Comparison of ENCODE assay signal across 1 cellular context in the genomic region with DNA sequence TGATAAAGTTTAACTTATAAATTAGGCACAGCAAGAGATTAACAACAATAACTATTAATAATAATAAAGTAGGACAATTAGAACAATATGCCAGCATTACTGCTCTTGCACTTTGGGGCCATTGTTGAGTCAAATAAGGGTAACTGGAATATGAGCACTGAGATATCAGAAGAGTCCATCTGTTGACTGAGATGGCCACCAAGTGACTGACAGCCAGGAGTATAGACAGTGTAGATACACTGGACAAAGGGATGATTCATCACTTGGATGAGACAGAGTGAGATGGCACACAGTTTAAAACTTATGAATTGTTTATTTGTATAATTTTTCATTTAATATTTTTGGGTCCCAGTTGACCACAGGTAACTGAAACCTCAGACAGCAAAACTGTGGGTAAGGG.
TF ChIP-seq lines count a peak whose summit lies in the region.

No MANE protein-coding gene starts in this region.

TF ChIP-seq in K562, 482 proteins besides CTCF, POLR2A, EP300 and RAD21 (continued from another document and continues in another):
- TF ChIP-seq, protein P1, sequence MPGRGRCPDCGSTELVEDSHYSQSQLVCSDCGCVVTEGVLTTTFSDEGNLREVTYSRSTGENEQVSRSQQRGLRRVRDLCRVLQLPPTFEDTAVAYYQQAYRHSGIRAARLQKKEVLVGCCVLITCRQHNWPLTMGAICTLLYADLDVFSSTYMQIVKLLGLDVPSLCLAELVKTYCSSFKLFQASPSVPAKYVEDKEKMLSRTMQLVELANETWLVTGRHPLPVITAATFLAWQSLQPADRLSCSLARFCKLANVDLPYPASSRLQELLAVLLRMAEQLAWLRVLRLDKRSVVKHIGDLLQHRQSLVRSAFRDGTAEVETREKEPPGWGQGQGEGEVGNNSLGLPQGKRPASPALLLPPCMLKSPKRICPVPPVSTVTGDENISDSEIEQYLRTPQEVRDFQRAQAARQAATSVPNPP (IDR thresholded peaks at IDR 0.05; ENCODE audit: borderline replicate concordance, insufficient read depth, insufficient read length), result no peak
- TF ChIP-seq BMI1 (IDR thresholded peaks at IDR 0.05; ENCODE audit: low read length) (no peak), MYNN (IDR thresholded peaks at IDR 0.05) (no peak), MYNN (CRISPR knock-in tag; IDR thresholded peaks at IDR 0.05) (no peak), SRSF9 (IDR thresholded peaks at IDR 0.05; ENCODE audit: borderline replicate concordance, low read depth, low read length) (no peak), ZNF134 (CRISPR knock-in tag; conservative IDR thresholded peaks at IDR 0.05) (no peak), FOS (IDR thresholded peaks at IDR 0.05; ENCODE audit: extremely low read depth, insufficient read length) (peak; percentile 9), CSDE1 (IDR thresholded peaks at IDR 0.05) (no peak), NFRKB (IDR thresholded peaks at IDR 0.05; ENCODE audit: low read depth) (no peak), SMAD3 (CRISPR knock-in tag; conservative IDR thresholded peaks at IDR 0.05) (no peak), MAFG (tag; conservative IDR thresholded peaks at IDR 0.05) (peak; percentile 42; the same call in 1 of the 2 replicates), ZKSCAN8 (CRISPR knock-in tag; IDR thresholded peaks at IDR 0.05) (no peak), NCOA1 (IDR thresholded peaks at IDR 0.05; ENCODE audit: low read depth) (no peak), CCAR2 (IDR thresholded peaks at IDR 0.05; ENCODE audit: low read depth, low read length) (no peak), PRMT5 (CRISPR knock-in tag; IDR thresholded peaks at IDR 0.05) (no peak), IFI16 (CRISPR knock-in tag; IDR thresholded peaks at IDR 0.05) (no peak), NEUROD1 (IDR thresholded peaks at IDR 0.05; ENCODE audit: borderline replicate concordance, low read depth, low read length, partially characterized antibody) (no peak), HDAC1 (IDR thresholded peaks at IDR 0.05) (no peak), BRCA1 (IDR thresholded peaks at IDR 0.05) (no peak), BRCA1 (CRISPR knock-in tag; IDR thresholded peaks at IDR 0.05) (no peak), SRF (CRISPR knock-in tag; IDR thresholded peaks at IDR 0.05) (no peak), ZNF324 (CRISPR knock-in tag; IDR thresholded peaks at IDR 0.05) (no peak), TOE1 (IDR thresholded peaks at IDR 0.05; ENCODE audit: borderline replicate concordance) (no peak), TOE1 (CRISPR knock-in tag; IDR thresholded peaks at IDR 0.05; ENCODE audit: borderline replicate concordance, low read depth) (no peak), ZNF431 (CRISPR knock-in tag; IDR thresholded peaks at IDR 0.05) (no peak), ZNF444 (CRISPR knock-in tag; IDR thresholded peaks at IDR 0.05) (no peak), THRAP3 (IDR thresholded peaks at IDR 0.05; ENCODE audit: borderline replicate concordance) (no peak), FOXK2 (conservative IDR thresholded peaks at IDR 0.05 in 1 of 2, IDR thresholded peaks at IDR 0.05 in 1 of 2; ENCODE audit: low read depth in 2 of 2) (no peak), KAT8 (IDR thresholded peaks at IDR 0.05; ENCODE audit: low read depth) (no peak), XRCC3 (IDR thresholded peaks at IDR 0.05) (no peak), PYGO2 (tag; IDR thresholded peaks at IDR 0.05) (no peak), ZC3H11A (IDR thresholded peaks at IDR 0.05; ENCODE audit: low read depth, low read length) (no peak), GATAD2B (IDR thresholded peaks at IDR 0.05; ENCODE audit: borderline replicate concordance) (no peak), SOX6 (IDR thresholded peaks at IDR 0.05) (peak; percentile 90), ZNF384 (IDR thresholded peaks at IDR 0.05; ENCODE audit: low read depth, low read length) (no peak)
- TF ChIP-seq, protein P2, sequence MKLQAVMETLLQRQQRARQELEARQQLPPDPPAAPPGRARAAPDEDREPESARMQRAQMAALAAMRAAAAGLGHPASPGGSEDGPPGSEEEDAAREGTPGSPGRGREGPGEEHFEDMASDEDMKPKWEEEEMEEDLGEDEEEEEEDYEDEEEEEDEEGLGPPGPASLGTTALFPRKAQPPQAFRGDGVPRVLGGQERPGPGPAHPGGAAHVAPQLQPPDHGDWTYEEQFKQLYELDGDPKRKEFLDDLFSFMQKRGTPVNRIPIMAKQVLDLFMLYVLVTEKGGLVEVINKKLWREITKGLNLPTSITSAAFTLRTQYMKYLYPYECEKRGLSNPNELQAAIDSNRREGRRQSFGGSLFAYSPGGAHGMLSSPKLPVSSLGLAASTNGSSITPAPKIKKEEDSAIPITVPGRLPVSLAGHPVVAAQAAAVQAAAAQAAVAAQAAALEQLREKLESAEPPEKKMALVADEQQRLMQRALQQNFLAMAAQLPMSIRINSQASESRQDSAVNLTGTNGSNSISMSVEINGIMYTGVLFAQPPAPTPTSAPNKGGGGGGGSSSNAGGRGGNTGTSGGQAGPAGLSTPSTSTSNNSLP (IDR thresholded peaks at IDR 0.05; ENCODE audit: borderline replicate concordance, low read depth, low read length), result no peak
- TF ChIP-seq, protein P3, sequence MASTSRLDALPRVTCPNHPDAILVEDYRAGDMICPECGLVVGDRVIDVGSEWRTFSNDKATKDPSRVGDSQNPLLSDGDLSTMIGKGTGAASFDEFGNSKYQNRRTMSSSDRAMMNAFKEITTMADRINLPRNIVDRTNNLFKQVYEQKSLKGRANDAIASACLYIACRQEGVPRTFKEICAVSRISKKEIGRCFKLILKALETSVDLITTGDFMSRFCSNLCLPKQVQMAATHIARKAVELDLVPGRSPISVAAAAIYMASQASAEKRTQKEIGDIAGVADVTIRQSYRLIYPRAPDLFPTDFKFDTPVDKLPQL (IDR thresholded peaks at IDR 0.05; ENCODE audit: extremely low read depth, insufficient read length), result no peak
- TF ChIP-seq, protein P4, sequence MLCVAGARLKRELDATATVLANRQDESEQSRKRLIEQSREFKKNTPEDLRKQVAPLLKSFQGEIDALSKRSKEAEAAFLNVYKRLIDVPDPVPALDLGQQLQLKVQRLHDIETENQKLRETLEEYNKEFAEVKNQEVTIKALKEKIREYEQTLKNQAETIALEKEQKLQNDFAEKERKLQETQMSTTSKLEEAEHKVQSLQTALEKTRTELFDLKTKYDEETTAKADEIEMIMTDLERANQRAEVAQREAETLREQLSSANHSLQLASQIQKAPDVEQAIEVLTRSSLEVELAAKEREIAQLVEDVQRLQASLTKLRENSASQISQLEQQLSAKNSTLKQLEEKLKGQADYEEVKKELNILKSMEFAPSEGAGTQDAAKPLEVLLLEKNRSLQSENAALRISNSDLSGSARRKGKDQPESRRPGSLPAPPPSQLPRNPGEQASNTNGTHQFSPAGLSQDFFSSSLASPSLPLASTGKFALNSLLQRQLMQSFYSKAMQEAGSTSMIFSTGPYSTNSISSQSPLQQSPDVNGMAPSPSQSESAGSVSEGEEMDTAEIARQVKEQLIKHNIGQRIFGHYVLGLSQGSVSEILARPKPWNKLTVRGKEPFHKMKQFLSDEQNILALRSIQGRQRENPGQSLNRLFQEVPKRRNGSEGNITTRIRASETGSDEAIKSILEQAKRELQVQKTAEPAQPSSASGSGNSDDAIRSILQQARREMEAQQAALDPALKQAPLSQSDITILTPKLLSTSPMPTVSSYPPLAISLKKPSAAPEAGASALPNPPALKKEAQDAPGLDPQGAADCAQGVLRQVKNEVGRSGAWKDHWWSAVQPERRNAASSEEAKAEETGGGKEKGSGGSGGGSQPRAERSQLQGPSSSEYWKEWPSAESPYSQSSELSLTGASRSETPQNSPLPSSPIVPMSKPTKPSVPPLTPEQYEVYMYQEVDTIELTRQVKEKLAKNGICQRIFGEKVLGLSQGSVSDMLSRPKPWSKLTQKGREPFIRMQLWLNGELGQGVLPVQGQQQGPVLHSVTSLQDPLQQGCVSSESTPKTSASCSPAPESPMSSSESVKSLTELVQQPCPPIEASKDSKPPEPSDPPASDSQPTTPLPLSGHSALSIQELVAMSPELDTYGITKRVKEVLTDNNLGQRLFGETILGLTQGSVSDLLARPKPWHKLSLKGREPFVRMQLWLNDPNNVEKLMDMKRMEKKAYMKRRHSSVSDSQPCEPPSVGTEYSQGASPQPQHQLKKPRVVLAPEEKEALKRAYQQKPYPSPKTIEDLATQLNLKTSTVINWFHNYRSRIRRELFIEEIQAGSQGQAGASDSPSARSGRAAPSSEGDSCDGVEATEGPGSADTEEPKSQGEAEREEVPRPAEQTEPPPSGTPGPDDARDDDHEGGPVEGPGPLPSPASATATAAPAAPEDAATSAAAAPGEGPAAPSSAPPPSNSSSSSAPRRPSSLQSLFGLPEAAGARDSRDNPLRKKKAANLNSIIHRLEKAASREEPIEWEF (CRISPR knock-in tag; IDR thresholded peaks at IDR 0.05), result no peak
- TF ChIP-seq, protein P5, sequence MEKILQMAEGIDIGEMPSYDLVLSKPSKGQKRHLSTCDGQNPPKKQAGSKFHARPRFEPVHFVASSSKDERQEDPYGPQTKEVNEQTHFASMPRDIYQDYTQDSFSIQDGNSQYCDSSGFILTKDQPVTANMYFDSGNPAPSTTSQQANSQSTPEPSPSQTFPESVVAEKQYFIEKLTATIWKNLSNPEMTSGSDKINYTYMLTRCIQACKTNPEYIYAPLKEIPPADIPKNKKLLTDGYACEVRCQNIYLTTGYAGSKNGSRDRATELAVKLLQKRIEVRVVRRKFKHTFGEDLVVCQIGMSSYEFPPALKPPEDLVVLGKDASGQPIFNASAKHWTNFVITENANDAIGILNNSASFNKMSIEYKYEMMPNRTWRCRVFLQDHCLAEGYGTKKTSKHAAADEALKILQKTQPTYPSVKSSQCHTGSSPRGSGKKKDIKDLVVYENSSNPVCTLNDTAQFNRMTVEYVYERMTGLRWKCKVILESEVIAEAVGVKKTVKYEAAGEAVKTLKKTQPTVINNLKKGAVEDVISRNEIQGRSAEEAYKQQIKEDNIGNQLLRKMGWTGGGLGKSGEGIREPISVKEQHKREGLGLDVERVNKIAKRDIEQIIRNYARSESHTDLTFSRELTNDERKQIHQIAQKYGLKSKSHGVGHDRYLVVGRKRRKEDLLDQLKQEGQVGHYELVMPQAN (IDR thresholded peaks at IDR 0.05; ENCODE audit: borderline replicate concordance), result no peak
- TF ChIP-seq, protein P6, sequence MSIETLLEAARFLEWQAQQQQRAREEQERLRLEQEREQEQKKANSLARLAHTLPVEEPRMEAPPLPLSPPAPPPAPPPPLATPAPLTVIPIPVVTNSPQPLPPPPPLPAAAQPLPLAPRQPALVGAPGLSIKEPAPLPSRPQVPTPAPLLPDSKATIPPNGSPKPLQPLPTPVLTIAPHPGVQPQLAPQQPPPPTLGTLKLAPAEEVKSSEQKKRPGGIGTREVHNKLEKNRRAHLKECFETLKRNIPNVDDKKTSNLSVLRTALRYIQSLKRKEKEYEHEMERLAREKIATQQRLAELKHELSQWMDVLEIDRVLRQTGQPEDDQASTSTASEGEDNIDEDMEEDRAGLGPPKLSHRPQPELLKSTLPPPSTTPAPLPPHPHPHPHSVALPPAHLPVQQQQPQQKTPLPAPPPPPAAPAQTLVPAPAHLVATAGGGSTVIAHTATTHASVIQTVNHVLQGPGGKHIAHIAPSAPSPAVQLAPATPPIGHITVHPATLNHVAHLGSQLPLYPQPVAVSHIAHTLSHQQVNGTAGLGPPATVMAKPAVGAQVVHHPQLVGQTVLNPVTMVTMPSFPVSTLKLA (conservative IDR thresholded peaks at IDR 0.05), result no peak
- TF ChIP-seq, protein P7, sequence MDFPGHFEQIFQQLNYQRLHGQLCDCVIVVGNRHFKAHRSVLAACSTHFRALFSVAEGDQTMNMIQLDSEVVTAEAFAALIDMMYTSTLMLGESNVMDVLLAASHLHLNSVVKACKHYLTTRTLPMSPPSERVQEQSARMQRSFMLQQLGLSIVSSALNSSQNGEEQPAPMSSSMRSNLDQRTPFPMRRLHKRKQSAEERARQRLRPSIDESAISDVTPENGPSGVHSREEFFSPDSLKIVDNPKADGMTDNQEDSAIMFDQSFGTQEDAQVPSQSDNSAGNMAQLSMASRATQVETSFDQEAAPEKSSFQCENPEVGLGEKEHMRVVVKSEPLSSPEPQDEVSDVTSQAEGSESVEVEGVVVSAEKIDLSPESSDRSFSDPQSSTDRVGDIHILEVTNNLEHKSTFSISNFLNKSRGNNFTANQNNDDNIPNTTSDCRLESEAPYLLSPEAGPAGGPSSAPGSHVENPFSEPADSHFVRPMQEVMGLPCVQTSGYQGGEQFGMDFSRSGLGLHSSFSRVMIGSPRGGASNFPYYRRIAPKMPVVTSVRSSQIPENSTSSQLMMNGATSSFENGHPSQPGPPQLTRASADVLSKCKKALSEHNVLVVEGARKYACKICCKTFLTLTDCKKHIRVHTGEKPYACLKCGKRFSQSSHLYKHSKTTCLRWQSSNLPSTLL (IDR thresholded peaks at IDR 0.05), result no peak
- TF ChIP-seq, protein P8, sequence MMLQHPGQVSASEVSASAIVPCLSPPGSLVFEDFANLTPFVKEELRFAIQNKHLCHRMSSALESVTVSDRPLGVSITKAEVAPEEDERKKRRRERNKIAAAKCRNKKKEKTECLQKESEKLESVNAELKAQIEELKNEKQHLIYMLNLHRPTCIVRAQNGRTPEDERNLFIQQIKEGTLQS (IDR thresholded peaks at IDR 0.05), result peak; percentile 76; the same call in 1 of the 2 replicates
- TF ChIP-seq, protein P8 (CRISPR knock-in tag; conservative IDR thresholded peaks at IDR 0.05), result no peak
- TF ChIP-seq, protein P9, sequence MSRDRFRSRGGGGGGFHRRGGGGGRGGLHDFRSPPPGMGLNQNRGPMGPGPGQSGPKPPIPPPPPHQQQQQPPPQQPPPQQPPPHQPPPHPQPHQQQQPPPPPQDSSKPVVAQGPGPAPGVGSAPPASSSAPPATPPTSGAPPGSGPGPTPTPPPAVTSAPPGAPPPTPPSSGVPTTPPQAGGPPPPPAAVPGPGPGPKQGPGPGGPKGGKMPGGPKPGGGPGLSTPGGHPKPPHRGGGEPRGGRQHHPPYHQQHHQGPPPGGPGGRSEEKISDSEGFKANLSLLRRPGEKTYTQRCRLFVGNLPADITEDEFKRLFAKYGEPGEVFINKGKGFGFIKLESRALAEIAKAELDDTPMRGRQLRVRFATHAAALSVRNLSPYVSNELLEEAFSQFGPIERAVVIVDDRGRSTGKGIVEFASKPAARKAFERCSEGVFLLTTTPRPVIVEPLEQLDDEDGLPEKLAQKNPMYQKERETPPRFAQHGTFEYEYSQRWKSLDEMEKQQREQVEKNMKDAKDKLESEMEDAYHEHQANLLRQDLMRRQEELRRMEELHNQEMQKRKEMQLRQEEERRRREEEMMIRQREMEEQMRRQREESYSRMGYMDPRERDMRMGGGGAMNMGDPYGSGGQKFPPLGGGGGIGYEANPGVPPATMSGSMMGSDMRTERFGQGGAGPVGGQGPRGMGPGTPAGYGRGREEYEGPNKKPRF (IDR thresholded peaks at IDR 0.05; ENCODE audit: low read depth, low read length), result no peak
- TF ChIP-seq, protein P10, sequence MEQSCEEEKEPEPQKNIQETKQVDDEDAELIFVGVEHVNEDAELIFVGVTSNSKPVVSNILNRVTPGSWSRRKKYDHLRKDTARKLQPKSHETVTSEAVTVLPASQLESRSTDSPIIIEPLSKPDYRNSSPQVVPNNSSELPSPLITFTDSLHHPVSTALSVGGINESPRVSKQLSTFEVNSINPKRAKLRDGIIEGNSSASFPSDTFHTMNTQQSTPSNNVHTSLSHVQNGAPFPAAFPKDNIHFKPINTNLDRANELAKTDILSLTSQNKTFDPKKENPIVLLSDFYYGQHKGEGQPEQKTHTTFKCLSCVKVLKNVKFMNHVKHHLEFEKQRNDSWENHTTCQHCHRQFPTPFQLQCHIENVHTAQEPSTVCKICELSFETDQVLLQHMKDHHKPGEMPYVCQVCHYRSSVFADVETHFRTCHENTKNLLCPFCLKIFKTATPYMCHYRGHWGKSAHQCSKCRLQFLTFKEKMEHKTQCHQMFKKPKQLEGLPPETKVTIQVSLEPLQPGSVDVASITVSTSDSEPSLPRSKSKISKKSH (CRISPR knock-in tag; IDR thresholded peaks at IDR 0.05), result no peak
